Comparison of ENCODE assay signal across 15 cellular contexts in genomic region chr15:32723171-32723948, GRCh38. TPM values are rescaled to one million over a fixed set of nuclear protein-coding genes. Genes with fewer than 3 reads are reported as not detected.
A peak's percentile ranks its signal among the peaks of the same experiment; 100 is the strongest.
DNase-seq lines count a peak whose midpoint lies in the region; ATAC-seq and TF ChIP-seq lines count a peak whose summit lies in the region.
"Had no signal": no experiment of that assay in that cellular context is flagged by ENCODE, and none has a peak within 500 bp of the region (broad histone marks: within the 10 kb centered on the region; RNA-seq: fewer than 3 reads in every experiment).

No MANE protein-coding gene starts in this region.

- CTCF ChIA-PET in activated CD8-positive, alpha-beta T cell treated with anti-CD3 and anti-CD28 coated beads for 36 hours (lab: Charles Lee), result interaction anchor here (0.6 to 1.2 kb wide), 2 partner anchors 61 to 73 kb away, joined by 3 read pairs; no protein-coding TSS in a partner anchor

- H3K27ac Mint-ChIP-seq in activated CD8-positive, alpha-beta T cell treated with anti-CD3 and anti-CD28 coated beads for 36 hours, result no peak overlapping the region

- TF ChIP-seq CTCF in activated CD8-positive, alpha-beta T cell treated with anti-CD3 and anti-CD28 coated beads for 36 hours (IDR thresholded peaks at IDR 0.05), result no peak

- H3K27me3 Mint-ChIP-seq in activated CD8-positive, alpha-beta T cell treated with anti-CD3 and anti-CD28 coated beads for 36 hours, result peaks cover 57% of the 10 kb centered on the region

- POLR2A ChIA-PET in activated CD8-positive, alpha-beta T cell treated with anti-CD3 and anti-CD28 coated beads for 36 hours (lab: Charles Lee), result no interaction called here

- no peak overlapping the region for H3K4me3 Mint-ChIP-seq in activated CD8-positive, alpha-beta T cell treated with anti-CD3 and anti-CD28 coated beads for 36 hours

- ATAC-seq in GM18511 (IDR thresholded peaks at IDR 0.05; ENCODE audit: unreplicated experiment), result peak; percentile 98
- peak; percentile 88 for ATAC-seq in GM21360 (IDR thresholded peaks at IDR 0.05; ENCODE audit: unreplicated experiment)
- ATAC-seq in HG02981 (IDR thresholded peaks at IDR 0.05; ENCODE audit: unreplicated experiment), result peak; percentile 82
- peak; percentile 95 for ATAC-seq in activated CD8-positive, alpha-beta T cell treated with anti-CD3 and anti-CD28 coated beads for 36 hours
- ATAC-seq: Panc1 had no signal

- DNase-seq in activated CD8-positive, alpha-beta T cell treated with anti-CD3 and anti-CD28 coated beads for 36 hours, result peak; percentile 44
- no peak for DNase-seq in NCI-H69 (lab: John Stamatoyannopoulos, UW)
- DNase-seq in NCI-H524 (lab: John Stamatoyannopoulos, UW), result no peak
- no peak for DNase-seq in COLO829 (ENCODE audit: low spot score)
- DNase-seq in C1 segment of cervical spinal cord (lab: John Stamatoyannopoulos, UW), result no peak
- DNase-seq: amygdala, DMS153, esophagus squamous epithelium, islet precursor cell, NCI-H1105 treated with DMSO at 0.1 percent for 48 hours, occipital lobe had no signal

- intact Hi-C loops in activated CD8-positive, alpha-beta T cell treated with anti-CD3 and anti-CD28 coated beads for 36 hours (cut with micrococcal nuclease), result no loop called here

- H3K36me3 Mint-ChIP-seq in activated CD8-positive, alpha-beta T cell treated with anti-CD3 and anti-CD28 coated beads for 36 hours (ENCODE audit: low read depth), result no peaks in the 10 kb centered on the region

- H3K4me1 Mint-ChIP-seq in activated CD8-positive, alpha-beta T cell treated with anti-CD3 and anti-CD28 coated beads for 36 hours (ENCODE audit: low read depth), result peaks cover 15% of the 10 kb centered on the region

- no peaks in the 10 kb centered on the region for H3K9me3 Mint-ChIP-seq in activated CD8-positive, alpha-beta T cell treated with anti-CD3 and anti-CD28 coated beads for 36 hours

RNA-seq across cellular contexts. Expression of gene GREM1, which starts 5.6 kb away (rescaled TPM):
- total RNA-seq in activated CD8-positive, alpha-beta T cell treated with anti-CD3 and anti-CD28 coated beads for 36 hours, result not detected
